ENCODE assay signal across 19 cellular contexts in genomic region chr22:30087611-30088010, GRCh38. TPM values are rescaled to one million over a fixed set of nuclear protein-coding genes. Genes with fewer than 3 reads are reported as not detected.
DNase-seq lines count a peak whose midpoint lies in the region; ATAC-seq and TF ChIP-seq lines count a peak whose summit lies in the region.
"Had no signal": no experiment of that assay in that cellular context is flagged by ENCODE, and none has a peak within 500 bp of the region (broad histone marks: within the 10 kb centered on the region; RNA-seq: fewer than 3 reads in every experiment).

No MANE protein-coding gene starts in this region.

- H2AFZ ChIP-seq in PC-9 = no peak overlapping the region

- CTCF ChIA-PET in activated CD4-positive, alpha-beta T cell treated with anti-CD3 and anti-CD28 coated beads, Interleukin-2, amount 10 ng/mL, durations not matched to agents 7 days and 5 days (lab: Charles Lee) = no interaction called here
- CTCF ChIA-PET in PC-9 (lab: Charles Lee) = interaction anchor here (0.7 to 0.8 kb wide), 2 partner anchors 250 to 461 kb away, joined by 3 to 4 read pairs; partner anchors contain the start of gene ASCC2

- no TSS peak for BruUV-seq in PC-9 (replicated peaks; lab: Mats Ljungman, UMichigan)

- peak overlapping the region; percentile 83 for H3K27ac ChIP-seq in PC-9

- peaks cover 10% of the 10 kb centered on the region for H3K27me3 Mint-ChIP-seq in activated CD4-positive, alpha-beta T cell treated with anti-CD3 and anti-CD28 coated beads, Interleukin-2, amount 10 ng/mL, durations not matched to agents 7 days and 5 days
- H3K27me3 Mint-ChIP-seq: CD4-positive, alpha-beta memory T cell had no signal

- POLR2A ChIA-PET in activated CD4-positive, alpha-beta T cell treated with anti-CD3 and anti-CD28 coated beads, Interleukin-2, amount 10 ng/mL, durations not matched to agents 7 days and 5 days (lab: Charles Lee) = no interaction called here
- POLR2A ChIA-PET in PC-9 (lab: Charles Lee; ENCODE audit: unreplicated experiment) = no interaction called here

- H4K20me1 ChIP-seq in PC-9 (ENCODE audit: insufficient read depth) = no peaks in the 10 kb centered on the region

- no peaks in the 10 kb centered on the region for H3K79me2 ChIP-seq in PC-9 (ENCODE audit: low read depth)

- no peak for DNase-seq in activated CD4-positive, alpha-beta T cell treated with anti-CD3 and anti-CD28 coated beads, Interleukin-2, amount 10 ng/mL, durations not matched to agents 7 days and 5 days
- no peak for DNase-seq in activated CD4-positive, alpha-beta T cell treated with anti-CD3 and anti-CD28 coated beads for 1 hour
- DNase-seq in PC-9 (peak in 1 of 2 experiments; percentile 40), epithelial cell of esophagus (ENCODE audit: low read depth) (peak; percentile 34), kidney tubule cell (ENCODE audit: low spot score) (peak; percentile 74), MV-4-11 (lab: John Stamatoyannopoulos, UW) (no peak), Right ventricle myocardium superior (no peak)
- DNase-seq in effector CD8-positive, alpha-beta T cell (lab: John Stamatoyannopoulos, UW) = no peak
- DNase-seq: CD4-positive, alpha-beta memory T cell; GF-D8; H7; NCI-H1694 treated with DMSO at 0.1 percent for 48 hours; NCI-H510A; NCI-H748 treated with DMSO at 0.1 percent for 48 hours; NK-92 treated with Interleukin-12 subunit alpha and Interleukin-12 subunit beta, amount 100 ng/mL, for 24 hours; RPMI8226 had no signal

- H3K9me3 Mint-ChIP-seq in activated CD4-positive, alpha-beta T cell treated with anti-CD3 and anti-CD28 coated beads, Interleukin-2, amount 10 ng/mL, durations not matched to agents 7 days and 5 days = peaks cover 5% of the 10 kb centered on the region

- H3K9me3 ChIP-seq in PC-9 (ENCODE audit: insufficient read depth, low read depth) = peaks cover 5% of the 10 kb centered on the region; the same call in 1 of the 2 replicates

- H3K4me3 Mint-ChIP-seq in activated CD4-positive, alpha-beta T cell treated with anti-CD3 and anti-CD28 coated beads, Interleukin-2, amount 10 ng/mL, durations not matched to agents 7 days and 5 days = no peak overlapping the region
- H3K4me3 Mint-ChIP-seq: CD4-positive, alpha-beta memory T cell; HFFc6 had no signal

- peak overlapping the region; percentile 37 for H3K27ac Mint-ChIP-seq in activated CD4-positive, alpha-beta T cell treated with anti-CD3 and anti-CD28 coated beads, Interleukin-2, amount 10 ng/mL, durations not matched to agents 7 days and 5 days
- H3K27ac Mint-ChIP-seq: HFFc6 had no signal

- no peaks in the 10 kb centered on the region for H3K27me3 ChIP-seq in PC-9 (ENCODE audit: insufficient read depth, low read depth)

- peaks cover 38% of the 10 kb centered on the region for H3F3A ChIP-seq in PC-9 (ENCODE audit: insufficient read depth, low read depth)

- H3K36me3 ChIP-seq in PC-9 (ENCODE audit: low read depth) = no peaks in the 10 kb centered on the region

- no peaks in the 10 kb centered on the region for H3K9me2 ChIP-seq in PC-9 (ENCODE audit: insufficient read depth)

- H3K4me2 ChIP-seq in PC-9 = peak overlapping the region; percentile 1

- H3K4me1 ChIP-seq in PC-9 (replicated peaks; ENCODE audit: insufficient read depth) = peaks cover 31% of the 10 kb centered on the region

- no peak for ATAC-seq in Right ventricle myocardium superior (ENCODE audit: poor library complexity)

- H3K4me1 Mint-ChIP-seq in activated CD4-positive, alpha-beta T cell treated with anti-CD3 and anti-CD28 coated beads, Interleukin-2, amount 10 ng/mL, durations not matched to agents 7 days and 5 days = peaks cover 21% of the 10 kb centered on the region

- TF ChIP-seq CTCF in PC-9 (conservative IDR thresholded peaks at IDR 0.05) (no peak), epithelial cell of esophagus (IDR thresholded peaks at IDR 0.05; ENCODE audit: insufficient read depth, low read depth, low read length, missing control alignments) (no peak)

- H3K4me3 ChIP-seq in PC-9 (no peak overlapping the region), epithelial cell of esophagus (ENCODE audit: low read length) (no peak overlapping the region)

- no peaks in the 10 kb centered on the region for H3K36me3 Mint-ChIP-seq in activated CD4-positive, alpha-beta T cell treated with anti-CD3 and anti-CD28 coated beads, Interleukin-2, amount 10 ng/mL, durations not matched to agents 7 days and 5 days (ENCODE audit: low read depth)
- H3K36me3 Mint-ChIP-seq: CD4-positive, alpha-beta memory T cell had no signal

- intact Hi-C loops in PC-9 (cut with micrococcal nuclease; ENCODE audit: unreplicated experiment) (loop anchor here (5.0 to 10.0 kb wide), 3 partner anchors 63 to 505 kb away; partner anchors contain the start of gene NIPSNAP1), Right ventricle myocardium superior (cut with DNase I) (loop anchor here (5.0 to 10.0 kb wide), 2 partner anchors 393 to 455 kb away; no protein-coding TSS in a partner anchor)

RNA-seq across cellular contexts. Expression of gene HORMAD2, which starts 7.3 kb away (rescaled TPM):
- total RNA-seq in activated CD4-positive, alpha-beta T cell treated with anti-CD3 and anti-CD28 coated beads, Interleukin-2, amount 10 ng/mL, durations not matched to agents 7 days and 5 days = not detected
- total RNA-seq in PC-9 (2021) (0.20 TPM in 1 of 2 replicates, not detected in the other), Right ventricle myocardium superior (not detected)
- total RNA-seq: CD4-positive, alpha-beta memory T cell; H7; HFFc6; LHCN-M2; OCI-LY7 had no signal

Comparison
In these comparisons a context has a peak if more than half of its experiments do, and no peak if none do; other contexts are left out.
1. DNase-seq: peak in epithelial cell of esophagus (single experiment) and kidney tubule cell (single experiment); none in activated CD4-positive, alpha-beta T cell treated with anti-CD3 and anti-CD28 coated beads, Interleukin-2, amount 10 ng/mL, durations not matched to agents 7 days and 5 days (single experiment), activated CD4-positive, alpha-beta T cell treated with anti-CD3 and anti-CD28 coated beads for 1 hour (single experiment), MV-4-11 (single experiment), effector CD8-positive, alpha-beta T cell (single experiment) and Right ventricle myocardium superior (single experiment).